ENCODE assay signal across 2 cellular contexts in the genomic region with DNA sequence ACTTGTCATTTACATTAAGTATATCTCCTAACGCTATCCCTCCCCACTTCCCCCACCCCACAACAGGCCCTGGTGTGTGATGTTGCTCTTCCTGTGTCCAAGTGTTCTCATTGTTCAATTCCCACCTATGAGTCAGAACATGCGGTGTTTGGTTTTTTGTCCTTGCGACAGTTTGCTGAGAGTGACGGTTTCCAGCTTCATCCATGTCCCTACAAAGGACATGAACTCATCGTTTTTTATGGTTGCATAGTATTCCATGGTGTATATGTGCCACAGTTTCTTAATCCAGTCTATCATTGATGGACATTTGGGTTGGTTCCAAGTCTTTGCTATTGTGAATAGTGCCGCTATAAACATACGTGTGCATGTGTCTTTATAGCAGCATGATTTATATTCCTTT.
A peak's percentile ranks its signal among the peaks of the same experiment; 100 is the strongest.
TF ChIP-seq lines count a peak whose summit lies in the region.

No MANE protein-coding gene starts in this region.

TF ChIP-seq in HEK293, 187 proteins besides CTCF, POLR2A, EP300 and RAD21:
- peak; percentile 60 for TF ChIP-seq ZNF146 (tag by site-specific recombination; IDR thresholded peaks at IDR 0.05)

TF ChIP-seq in HepG2, 621 proteins besides CTCF, POLR2A, EP300 and RAD21:
- TF ChIP-seq ZBTB33 (CRISPR knock-in tag; IDR thresholded peaks at IDR 0.05), result peak; percentile 85
TF ChIP-seq in HepG2: peak in this region for 1; not testable (repeated sequence) for 620.
